In the genomic region with DNA sequence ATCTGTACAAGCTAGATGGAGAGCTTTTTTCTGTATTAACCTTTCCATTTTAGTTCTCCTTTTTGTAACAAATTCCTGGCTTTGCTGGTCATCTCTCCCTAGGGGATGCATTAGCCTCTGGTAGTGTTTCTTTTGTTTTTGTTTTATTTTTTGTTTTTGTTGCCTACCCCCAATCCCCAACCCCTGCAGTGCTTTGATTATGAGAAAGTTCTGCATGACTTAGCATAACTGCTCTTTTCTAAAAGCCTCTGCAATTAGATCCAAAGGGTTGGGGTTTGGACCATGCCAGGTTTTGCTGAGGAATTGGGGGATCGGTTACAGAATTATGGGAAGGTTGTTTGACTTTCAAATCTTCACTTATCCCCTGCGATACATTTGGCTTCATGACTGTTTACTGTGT, we compare ENCODE assay signal across 1 cellular context.
A peak's percentile ranks its signal among the peaks of the same experiment; 100 is the strongest.
TF ChIP-seq lines count a peak whose summit lies in the region.

No MANE protein-coding gene starts in this region.

TF ChIP-seq in HEK293, 187 proteins besides CTCF, POLR2A, EP300 and RAD21 (continued from another document and continues in another):
- TF ChIP-seq, protein P1, sequence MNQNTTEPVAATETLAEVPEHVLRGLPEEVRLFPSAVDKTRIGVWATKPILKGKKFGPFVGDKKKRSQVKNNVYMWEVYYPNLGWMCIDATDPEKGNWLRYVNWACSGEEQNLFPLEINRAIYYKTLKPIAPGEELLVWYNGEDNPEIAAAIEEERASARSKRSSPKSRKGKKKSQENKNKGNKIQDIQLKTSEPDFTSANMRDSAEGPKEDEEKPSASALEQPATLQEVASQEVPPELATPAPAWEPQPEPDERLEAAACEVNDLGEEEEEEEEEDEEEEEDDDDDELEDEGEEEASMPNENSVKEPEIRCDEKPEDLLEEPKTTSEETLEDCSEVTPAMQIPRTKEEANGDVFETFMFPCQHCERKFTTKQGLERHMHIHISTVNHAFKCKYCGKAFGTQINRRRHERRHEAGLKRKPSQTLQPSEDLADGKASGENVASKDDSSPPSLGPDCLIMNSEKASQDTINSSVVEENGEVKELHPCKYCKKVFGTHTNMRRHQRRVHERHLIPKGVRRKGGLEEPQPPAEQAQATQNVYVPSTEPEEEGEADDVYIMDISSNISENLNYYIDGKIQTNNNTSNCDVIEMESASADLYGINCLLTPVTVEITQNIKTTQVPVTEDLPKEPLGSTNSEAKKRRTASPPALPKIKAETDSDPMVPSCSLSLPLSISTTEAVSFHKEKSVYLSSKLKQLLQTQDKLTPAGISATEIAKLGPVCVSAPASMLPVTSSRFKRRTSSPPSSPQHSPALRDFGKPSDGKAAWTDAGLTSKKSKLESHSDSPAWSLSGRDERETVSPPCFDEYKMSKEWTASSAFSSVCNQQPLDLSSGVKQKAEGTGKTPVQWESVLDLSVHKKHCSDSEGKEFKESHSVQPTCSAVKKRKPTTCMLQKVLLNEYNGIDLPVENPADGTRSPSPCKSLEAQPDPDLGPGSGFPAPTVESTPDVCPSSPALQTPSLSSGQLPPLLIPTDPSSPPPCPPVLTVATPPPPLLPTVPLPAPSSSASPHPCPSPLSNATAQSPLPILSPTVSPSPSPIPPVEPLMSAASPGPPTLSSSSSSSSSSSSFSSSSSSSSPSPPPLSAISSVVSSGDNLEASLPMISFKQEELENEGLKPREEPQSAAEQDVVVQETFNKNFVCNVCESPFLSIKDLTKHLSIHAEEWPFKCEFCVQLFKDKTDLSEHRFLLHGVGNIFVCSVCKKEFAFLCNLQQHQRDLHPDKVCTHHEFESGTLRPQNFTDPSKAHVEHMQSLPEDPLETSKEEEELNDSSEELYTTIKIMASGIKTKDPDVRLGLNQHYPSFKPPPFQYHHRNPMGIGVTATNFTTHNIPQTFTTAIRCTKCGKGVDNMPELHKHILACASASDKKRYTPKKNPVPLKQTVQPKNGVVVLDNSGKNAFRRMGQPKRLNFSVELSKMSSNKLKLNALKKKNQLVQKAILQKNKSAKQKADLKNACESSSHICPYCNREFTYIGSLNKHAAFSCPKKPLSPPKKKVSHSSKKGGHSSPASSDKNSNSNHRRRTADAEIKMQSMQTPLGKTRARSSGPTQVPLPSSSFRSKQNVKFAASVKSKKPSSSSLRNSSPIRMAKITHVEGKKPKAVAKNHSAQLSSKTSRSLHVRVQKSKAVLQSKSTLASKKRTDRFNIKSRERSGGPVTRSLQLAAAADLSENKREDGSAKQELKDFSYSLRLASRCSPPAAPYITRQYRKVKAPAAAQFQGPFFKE (tag by site-specific recombination; IDR thresholded peaks at IDR 0.05; ENCODE audit: borderline replicate concordance) = no peak
- TF ChIP-seq ZNF530 (tag by site-specific recombination; IDR thresholded peaks at IDR 0.05; ENCODE audit: low read depth) = no peak
- no peak for TF ChIP-seq KLF1 (tag by site-specific recombination; IDR thresholded peaks at IDR 0.05)
- TF ChIP-seq, protein P2, sequence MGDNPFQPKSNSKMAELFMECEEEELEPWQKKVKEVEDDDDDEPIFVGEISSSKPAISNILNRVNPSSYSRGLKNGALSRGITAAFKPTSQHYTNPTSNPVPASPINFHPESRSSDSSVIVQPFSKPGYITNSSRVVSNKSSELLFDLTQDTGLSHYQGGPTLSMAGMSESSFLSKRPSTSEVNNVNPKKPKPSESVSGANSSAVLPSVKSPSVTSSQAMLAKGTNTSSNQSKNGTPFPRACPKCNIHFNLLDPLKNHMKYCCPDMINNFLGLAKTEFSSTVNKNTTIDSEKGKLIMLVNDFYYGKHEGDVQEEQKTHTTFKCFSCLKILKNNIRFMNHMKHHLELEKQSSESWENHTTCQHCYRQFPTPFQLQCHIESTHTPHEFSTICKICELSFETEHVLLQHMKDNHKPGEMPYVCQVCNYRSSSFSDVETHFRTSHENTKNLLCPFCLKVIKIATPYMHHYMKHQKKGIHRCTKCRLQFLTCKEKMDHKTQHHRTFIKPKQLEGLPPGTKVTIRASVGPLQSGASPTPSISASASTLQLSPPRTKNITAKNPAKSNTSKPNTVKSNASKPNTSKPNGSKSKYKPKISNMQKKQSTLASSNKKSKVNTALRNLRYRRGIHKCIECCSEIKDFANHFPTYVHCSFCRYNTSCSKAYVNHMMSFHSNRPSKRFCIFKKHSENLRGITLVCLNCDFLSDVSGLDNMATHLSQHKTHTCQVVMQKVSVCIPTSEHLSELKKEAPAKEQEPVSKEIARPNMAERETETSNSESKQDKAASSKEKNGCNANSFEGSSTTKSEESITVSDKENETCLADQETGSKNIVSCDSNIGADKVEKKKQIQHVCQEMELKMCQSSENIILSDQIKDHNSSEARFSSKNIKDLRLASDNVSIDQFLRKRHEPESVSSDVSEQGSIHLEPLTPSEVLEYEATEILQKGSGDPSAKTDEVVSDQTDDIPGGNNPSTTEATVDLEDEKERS (tag by site-specific recombination; IDR thresholded peaks at IDR 0.05) = no peak
- 0 out of 2 replicates have a peak, but pooled peaks have one; percentile 41 for TF ChIP-seq ZBTB21 (tag by site-specific recombination; IDR thresholded peaks at IDR 0.05)
- no peak for TF ChIP-seq SCRT2 (tag by site-specific recombination; IDR thresholded peaks at IDR 0.05)
- TF ChIP-seq ZNF621 (tag by site-specific recombination; IDR thresholded peaks at IDR 0.05) = no peak
- TF ChIP-seq ZBTB1 (tag by site-specific recombination; IDR thresholded peaks at IDR 0.05) = no peak
- no peak for TF ChIP-seq ZBTB20 (tag by site-specific recombination; IDR thresholded peaks at IDR 0.05)
- 0 out of 2 replicates have a peak, but pooled peaks have one; percentile 29 for TF ChIP-seq ZBTB8A (tag by site-specific recombination; IDR thresholded peaks at IDR 0.05)
- TF ChIP-seq, protein P3, sequence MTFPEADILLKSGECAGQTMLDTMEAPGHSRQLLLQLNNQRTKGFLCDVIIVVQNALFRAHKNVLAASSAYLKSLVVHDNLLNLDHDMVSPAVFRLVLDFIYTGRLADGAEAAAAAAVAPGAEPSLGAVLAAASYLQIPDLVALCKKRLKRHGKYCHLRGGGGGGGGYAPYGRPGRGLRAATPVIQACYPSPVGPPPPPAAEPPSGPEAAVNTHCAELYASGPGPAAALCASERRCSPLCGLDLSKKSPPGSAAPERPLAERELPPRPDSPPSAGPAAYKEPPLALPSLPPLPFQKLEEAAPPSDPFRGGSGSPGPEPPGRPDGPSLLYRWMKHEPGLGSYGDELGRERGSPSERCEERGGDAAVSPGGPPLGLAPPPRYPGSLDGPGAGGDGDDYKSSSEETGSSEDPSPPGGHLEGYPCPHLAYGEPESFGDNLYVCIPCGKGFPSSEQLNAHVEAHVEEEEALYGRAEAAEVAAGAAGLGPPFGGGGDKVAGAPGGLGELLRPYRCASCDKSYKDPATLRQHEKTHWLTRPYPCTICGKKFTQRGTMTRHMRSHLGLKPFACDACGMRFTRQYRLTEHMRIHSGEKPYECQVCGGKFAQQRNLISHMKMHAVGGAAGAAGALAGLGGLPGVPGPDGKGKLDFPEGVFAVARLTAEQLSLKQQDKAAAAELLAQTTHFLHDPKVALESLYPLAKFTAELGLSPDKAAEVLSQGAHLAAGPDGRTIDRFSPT (tag by site-specific recombination; IDR thresholded peaks at IDR 0.05) = no peak
- TF ChIP-seq ZNF157 (tag by site-specific recombination; IDR thresholded peaks at IDR 0.05) = no peak
- TF ChIP-seq GLIS2 (tag by site-specific recombination; IDR thresholded peaks at IDR 0.05) = no peak
- TF ChIP-seq ZNF221 (tag by site-specific recombination; IDR thresholded peaks at IDR 0.05; ENCODE audit: borderline replicate concordance) = no peak
- TF ChIP-seq YY1 (tag by site-specific recombination; IDR thresholded peaks at IDR 0.05) = no peak
- no peak for TF ChIP-seq SP2 (tag by site-specific recombination; IDR thresholded peaks at IDR 0.05)
- 0 out of 2 replicates have a peak, but pooled peaks have one; percentile 27 for TF ChIP-seq KLF10 (tag by site-specific recombination; IDR thresholded peaks at IDR 0.05)
- no peak for TF ChIP-seq ZNF394 (tag by site-specific recombination; IDR thresholded peaks at IDR 0.05; ENCODE audit: borderline replicate concordance)
- TF ChIP-seq ZBTB17 (tag by site-specific recombination; IDR thresholded peaks at IDR 0.05) = no peak
- 0 out of 2 replicates have a peak, but pooled peaks have one; percentile 29 for TF ChIP-seq ZNF843 (tag by site-specific recombination; IDR thresholded peaks at IDR 0.05)
- no peak for TF ChIP-seq KLF9 (tag by site-specific recombination; IDR thresholded peaks at IDR 0.05; ENCODE audit: low read depth)
- no peak for TF ChIP-seq OVOL3 (tag by site-specific recombination; IDR thresholded peaks at IDR 0.05)
- TF ChIP-seq, protein P4, sequence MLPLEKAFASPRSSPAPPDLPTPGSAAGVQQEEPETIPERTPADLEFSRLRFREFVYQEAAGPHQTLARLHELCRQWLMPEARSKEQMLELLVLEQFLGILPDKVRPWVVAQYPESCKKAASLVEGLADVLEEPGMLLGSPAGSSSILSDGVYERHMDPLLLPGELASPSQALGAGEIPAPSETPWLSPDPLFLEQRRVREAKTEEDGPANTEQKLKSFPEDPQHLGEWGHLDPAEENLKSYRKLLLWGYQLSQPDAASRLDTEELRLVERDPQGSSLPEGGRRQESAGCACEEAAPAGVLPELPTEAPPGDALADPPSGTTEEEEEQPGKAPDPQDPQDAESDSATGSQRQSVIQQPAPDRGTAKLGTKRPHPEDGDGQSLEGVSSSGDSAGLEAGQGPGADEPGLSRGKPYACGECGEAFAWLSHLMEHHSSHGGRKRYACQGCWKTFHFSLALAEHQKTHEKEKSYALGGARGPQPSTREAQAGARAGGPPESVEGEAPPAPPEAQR (tag by site-specific recombination; IDR thresholded peaks at IDR 0.05) = no peak
- TF ChIP-seq KLF7 (tag by site-specific recombination; IDR thresholded peaks at IDR 0.05; ENCODE audit: borderline replicate concordance) = no peak
- TF ChIP-seq, protein P5, sequence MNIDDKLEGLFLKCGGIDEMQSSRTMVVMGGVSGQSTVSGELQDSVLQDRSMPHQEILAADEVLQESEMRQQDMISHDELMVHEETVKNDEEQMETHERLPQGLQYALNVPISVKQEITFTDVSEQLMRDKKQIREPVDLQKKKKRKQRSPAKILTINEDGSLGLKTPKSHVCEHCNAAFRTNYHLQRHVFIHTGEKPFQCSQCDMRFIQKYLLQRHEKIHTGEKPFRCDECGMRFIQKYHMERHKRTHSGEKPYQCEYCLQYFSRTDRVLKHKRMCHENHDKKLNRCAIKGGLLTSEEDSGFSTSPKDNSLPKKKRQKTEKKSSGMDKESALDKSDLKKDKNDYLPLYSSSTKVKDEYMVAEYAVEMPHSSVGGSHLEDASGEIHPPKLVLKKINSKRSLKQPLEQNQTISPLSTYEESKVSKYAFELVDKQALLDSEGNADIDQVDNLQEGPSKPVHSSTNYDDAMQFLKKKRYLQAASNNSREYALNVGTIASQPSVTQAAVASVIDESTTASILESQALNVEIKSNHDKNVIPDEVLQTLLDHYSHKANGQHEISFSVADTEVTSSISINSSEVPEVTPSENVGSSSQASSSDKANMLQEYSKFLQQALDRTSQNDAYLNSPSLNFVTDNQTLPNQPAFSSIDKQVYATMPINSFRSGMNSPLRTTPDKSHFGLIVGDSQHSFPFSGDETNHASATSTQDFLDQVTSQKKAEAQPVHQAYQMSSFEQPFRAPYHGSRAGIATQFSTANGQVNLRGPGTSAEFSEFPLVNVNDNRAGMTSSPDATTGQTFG (tag by site-specific recombination; IDR thresholded peaks at IDR 0.05; ENCODE audit: borderline replicate concordance) = no peak
- TF ChIP-seq, protein P6, sequence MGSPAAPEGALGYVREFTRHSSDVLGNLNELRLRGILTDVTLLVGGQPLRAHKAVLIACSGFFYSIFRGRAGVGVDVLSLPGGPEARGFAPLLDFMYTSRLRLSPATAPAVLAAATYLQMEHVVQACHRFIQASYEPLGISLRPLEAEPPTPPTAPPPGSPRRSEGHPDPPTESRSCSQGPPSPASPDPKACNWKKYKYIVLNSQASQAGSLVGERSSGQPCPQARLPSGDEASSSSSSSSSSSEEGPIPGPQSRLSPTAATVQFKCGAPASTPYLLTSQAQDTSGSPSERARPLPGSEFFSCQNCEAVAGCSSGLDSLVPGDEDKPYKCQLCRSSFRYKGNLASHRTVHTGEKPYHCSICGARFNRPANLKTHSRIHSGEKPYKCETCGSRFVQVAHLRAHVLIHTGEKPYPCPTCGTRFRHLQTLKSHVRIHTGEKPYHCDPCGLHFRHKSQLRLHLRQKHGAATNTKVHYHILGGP (tag by site-specific recombination; IDR thresholded peaks at IDR 0.05) = peak; percentile 69
- TF ChIP-seq ZNF335 (tag by site-specific recombination; conservative IDR thresholded peaks at IDR 0.05) = no peak
- TF ChIP-seq, protein P7, sequence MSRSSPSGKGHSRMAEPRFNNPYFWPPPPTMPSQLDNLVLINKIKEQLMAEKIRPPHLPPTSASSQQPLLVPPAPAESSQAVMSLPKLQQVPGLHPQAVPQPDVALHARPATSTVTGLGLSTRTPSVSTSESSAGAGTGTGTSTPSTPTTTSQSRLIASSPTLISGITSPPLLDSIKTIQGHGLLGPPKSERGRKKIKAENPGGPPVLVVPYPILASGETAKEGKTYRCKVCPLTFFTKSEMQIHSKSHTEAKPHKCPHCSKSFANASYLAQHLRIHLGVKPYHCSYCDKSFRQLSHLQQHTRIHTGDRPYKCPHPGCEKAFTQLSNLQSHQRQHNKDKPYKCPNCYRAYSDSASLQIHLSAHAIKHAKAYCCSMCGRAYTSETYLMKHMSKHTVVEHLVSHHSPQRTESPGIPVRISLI (tag by site-specific recombination; IDR thresholded peaks at IDR 0.05) = no peak
- no peak for TF ChIP-seq HOXA7 (CRISPR knock-in tag; IDR thresholded peaks at IDR 0.05; ENCODE audit: borderline replicate concordance)
- TF ChIP-seq ZNF670 (tag by site-specific recombination; IDR thresholded peaks at IDR 0.05; ENCODE audit: low read depth) = no peak
- TF ChIP-seq, protein P8, sequence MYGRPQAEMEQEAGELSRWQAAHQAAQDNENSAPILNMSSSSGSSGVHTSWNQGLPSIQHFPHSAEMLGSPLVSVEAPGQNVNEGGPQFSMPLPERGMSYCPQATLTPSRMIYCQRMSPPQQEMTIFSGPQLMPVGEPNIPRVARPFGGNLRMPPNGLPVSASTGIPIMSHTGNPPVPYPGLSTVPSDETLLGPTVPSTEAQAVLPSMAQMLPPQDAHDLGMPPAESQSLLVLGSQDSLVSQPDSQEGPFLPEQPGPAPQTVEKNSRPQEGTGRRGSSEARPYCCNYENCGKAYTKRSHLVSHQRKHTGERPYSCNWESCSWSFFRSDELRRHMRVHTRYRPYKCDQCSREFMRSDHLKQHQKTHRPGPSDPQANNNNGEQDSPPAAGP (tag by site-specific recombination; IDR thresholded peaks at IDR 0.05) = no peak
- TF ChIP-seq, protein P9, sequence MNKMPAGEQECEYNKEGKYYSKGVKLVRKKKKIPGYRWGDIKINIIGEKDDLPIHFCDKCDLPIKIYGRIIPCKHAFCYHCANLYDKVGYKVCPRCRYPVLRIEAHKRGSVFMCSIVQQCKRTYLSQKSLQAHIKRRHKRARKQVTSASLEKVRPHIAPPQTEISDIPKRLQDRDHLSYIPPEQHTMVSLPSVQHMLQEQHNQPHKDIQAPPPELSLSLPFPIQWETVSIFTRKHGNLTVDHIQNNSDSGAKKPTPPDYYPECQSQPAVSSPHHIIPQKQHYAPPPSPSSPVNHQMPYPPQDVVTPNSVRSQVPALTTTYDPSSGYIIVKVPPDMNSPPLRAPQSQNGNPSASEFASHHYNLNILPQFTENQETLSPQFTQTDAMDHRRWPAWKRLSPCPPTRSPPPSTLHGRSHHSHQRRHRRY (tag by site-specific recombination; IDR thresholded peaks at IDR 0.05) = no peak
- no peak for TF ChIP-seq BCL11A (tag by site-specific recombination; IDR thresholded peaks at IDR 0.05; ENCODE audit: low read depth)
- no peak for TF ChIP-seq ZNF837 (tag by site-specific recombination; IDR thresholded peaks at IDR 0.05)
